In the genomic region with DNA sequence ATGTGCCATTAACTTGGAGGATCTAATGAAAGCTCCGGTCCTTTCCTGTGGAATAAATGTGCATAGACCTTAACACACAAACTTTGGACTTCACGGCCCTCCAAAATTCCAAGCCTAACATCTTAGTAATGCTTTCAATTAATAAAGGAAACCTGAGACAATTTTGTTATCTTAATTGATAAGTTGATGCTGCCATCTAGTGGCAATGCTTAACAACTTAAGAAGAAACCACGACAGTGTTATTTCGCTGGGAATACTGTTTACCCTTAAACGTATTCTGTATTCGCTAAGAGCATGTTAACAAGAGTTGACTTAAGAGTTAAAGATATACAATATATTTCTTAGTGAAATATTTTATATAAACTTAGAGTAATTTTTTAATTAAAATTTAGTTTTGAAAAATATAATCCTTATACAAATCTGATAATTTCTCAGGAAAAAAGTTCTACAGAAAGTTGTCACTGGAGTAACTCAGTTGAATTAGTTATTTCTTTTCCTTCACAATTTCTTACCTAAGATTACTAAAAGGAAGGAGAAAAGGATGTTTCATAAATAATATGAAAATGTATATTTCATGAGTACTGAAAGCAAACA, we compare ENCODE assay signal across 9 cellular contexts. TPM values are rescaled to one million over a fixed set of nuclear protein-coding genes. Genes with fewer than 3 reads are reported as not detected.
DNase-seq lines count a peak whose midpoint lies in the region; ATAC-seq and TF ChIP-seq lines count a peak whose summit lies in the region.
"Had no signal": no experiment of that assay in that cellular context is flagged by ENCODE, and none has a peak within 500 bp of the region (broad histone marks: within the 10 kb centered on the region; RNA-seq: fewer than 3 reads in every experiment).

No MANE protein-coding gene starts in this region.

- TF ChIP-seq CTCF in AG04449 (IDR thresholded peaks at IDR 0.05; ENCODE audit: insufficient read depth, low read length, missing control alignments) (peak; percentile 32), GM12873 (IDR thresholded peaks at IDR 0.05; ENCODE audit: insufficient read depth, low read depth, low read length, missing control alignments) (peak; percentile 57), WTC11 (IDR thresholded peaks at IDR 0.05) (peak; percentile 50), tibial nerve (IDR thresholded peaks at IDR 0.05) (peak in 4 of 5 experiments; percentile 31 to 51 (median 40))

- CTCF ChIA-PET in AG04449 (lab: Yijun Ruan, JAX) (interaction anchor here (1.1 to 1.2 kb wide), 3 partner anchors 9 to 17 kb away, joined by 3 to 7 read pairs (median 6); no protein-coding TSS in a partner anchor), WTC11 (lab: Charles Lee) (interaction anchor here (2.4 kb wide), 1 partner anchor 160 kb away, joined by 8 read pairs; no protein-coding TSS in a partner anchor)

- no peaks in the 10 kb centered on the region for H3K4me1 ChIP-seq in tibial nerve

- no peaks in the 10 kb centered on the region for H3K9me3 ChIP-seq in tibial nerve

- DNase-seq in AG04449 (ENCODE audit: low read depth, low spot score), result peak; percentile 2
- DNase-seq in NCI-H146 (lab: John Stamatoyannopoulos, UW), result peak; percentile 48
- DNase-seq in WTC11 (ENCODE audit: low spot score), result no peak
- peak; percentile 9 for DNase-seq in iPS DF 19.7 (ENCODE audit: low read depth, low spot score)
- DNase-seq in tibial nerve (ENCODE audit: low spot score in 2 of 2), result peak in 1 of 2 donors; percentile 10
- DNase-seq in immature natural killer cell, result no peak

- H3K27ac ChIP-seq in tibial nerve, result no peak overlapping the region

- H3K4me3 Mint-ChIP-seq in WTC11, result no peak overlapping the region
- peak overlapping the region in 1 of 5 donors; percentile 43 for H3K4me3 Mint-ChIP-seq in immature natural killer cell

- H3K36me3 Mint-ChIP-seq in WTC11 (peaks cover 14% of the 10 kb centered on the region), immature natural killer cell (no peaks in the 10 kb centered on the region)

- POLR2A ChIA-PET in AG04449 (lab: Yijun Ruan, JAX) (no interaction called here), WTC11 (lab: Charles Lee) (no interaction called here)

- TF ChIP-seq POLR2A in tibial nerve (IDR thresholded peaks at IDR 0.05), result no peak

- no peak for TF ChIP-seq EP300 in tibial nerve (IDR thresholded peaks at IDR 0.05)

- no peaks in the 10 kb centered on the region for H3K27me3 ChIP-seq in tibial nerve

- H3K4me3 ChIP-seq in AG04449 (ENCODE audit: low read depth, low read length) (no peak overlapping the region), tibial nerve (no peak overlapping the region)

- peaks cover 32% of the 10 kb centered on the region for H3K9me3 Mint-ChIP-seq in WTC11
- peaks cover 0 to 2% (median 0%) of the 10 kb centered on the region in 6 donors for H3K9me3 Mint-ChIP-seq in immature natural killer cell

- H3K27ac Mint-ChIP-seq in WTC11, result no peak overlapping the region
- H3K27ac Mint-ChIP-seq in immature natural killer cell, result no peak overlapping the region

- H3K4me1 Mint-ChIP-seq in WTC11, result peaks cover 6% of the 10 kb centered on the region
- H3K4me1 Mint-ChIP-seq in immature natural killer cell, result no peaks in the 10 kb centered on the region

- no peaks in the 10 kb centered on the region for H3K36me3 ChIP-seq in tibial nerve

- 9 to 11% methylated on average over 6 of the region's 6 CpGs for WGBS in tibial nerve, 2 donors

- ATAC-seq in WTC11, result no peak
- no peak for ATAC-seq in HG02642 (IDR thresholded peaks at IDR 0.05; ENCODE audit: poor library complexity, unreplicated experiment)

- H3K27me3 Mint-ChIP-seq in WTC11 (ENCODE audit: low read depth) (no peaks in the 10 kb centered on the region), immature natural killer cell (ENCODE audit: low read depth in 3 of 3) (peaks cover 0 to 2% (median 0%) of the 10 kb centered on the region in 3 donors)

TF ChIP-seq in WTC11, 78 proteins besides CTCF, POLR2A, EP300 and RAD21 (continues in another document):
- TF ChIP-seq TP53 (CRISPR knock-in tag; IDR thresholded peaks at IDR 0.05) (no peak), ETV6 (CRISPR knock-in tag; IDR thresholded peaks at IDR 0.05) (no peak), GABPB1 (CRISPR knock-in tag; IDR thresholded peaks at IDR 0.05) (no peak), ATF1 (CRISPR knock-in tag; IDR thresholded peaks at IDR 0.05) (no peak), SOX15 (CRISPR knock-in tag; IDR thresholded peaks at IDR 0.05) (no peak), NFATC4 (CRISPR knock-in tag; IDR thresholded peaks at IDR 0.05) (no peak)
- TF ChIP-seq, protein P1, sequence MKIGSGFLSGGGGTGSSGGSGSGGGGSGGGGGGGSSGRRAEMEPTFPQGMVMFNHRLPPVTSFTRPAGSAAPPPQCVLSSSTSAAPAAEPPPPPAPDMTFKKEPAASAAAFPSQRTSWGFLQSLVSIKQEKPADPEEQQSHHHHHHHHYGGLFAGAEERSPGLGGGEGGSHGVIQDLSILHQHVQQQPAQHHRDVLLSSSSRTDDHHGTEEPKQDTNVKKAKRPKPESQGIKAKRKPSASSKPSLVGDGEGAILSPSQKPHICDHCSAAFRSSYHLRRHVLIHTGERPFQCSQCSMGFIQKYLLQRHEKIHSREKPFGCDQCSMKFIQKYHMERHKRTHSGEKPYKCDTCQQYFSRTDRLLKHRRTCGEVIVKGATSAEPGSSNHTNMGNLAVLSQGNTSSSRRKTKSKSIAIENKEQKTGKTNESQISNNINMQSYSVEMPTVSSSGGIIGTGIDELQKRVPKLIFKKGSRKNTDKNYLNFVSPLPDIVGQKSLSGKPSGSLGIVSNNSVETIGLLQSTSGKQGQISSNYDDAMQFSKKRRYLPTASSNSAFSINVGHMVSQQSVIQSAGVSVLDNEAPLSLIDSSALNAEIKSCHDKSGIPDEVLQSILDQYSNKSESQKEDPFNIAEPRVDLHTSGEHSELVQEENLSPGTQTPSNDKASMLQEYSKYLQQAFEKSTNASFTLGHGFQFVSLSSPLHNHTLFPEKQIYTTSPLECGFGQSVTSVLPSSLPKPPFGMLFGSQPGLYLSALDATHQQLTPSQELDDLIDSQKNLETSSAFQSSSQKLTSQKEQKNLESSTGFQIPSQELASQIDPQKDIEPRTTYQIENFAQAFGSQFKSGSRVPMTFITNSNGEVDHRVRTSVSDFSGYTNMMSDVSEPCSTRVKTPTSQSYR (CRISPR knock-in tag; IDR thresholded peaks at IDR 0.05), result no peak
- TF ChIP-seq, protein P2, sequence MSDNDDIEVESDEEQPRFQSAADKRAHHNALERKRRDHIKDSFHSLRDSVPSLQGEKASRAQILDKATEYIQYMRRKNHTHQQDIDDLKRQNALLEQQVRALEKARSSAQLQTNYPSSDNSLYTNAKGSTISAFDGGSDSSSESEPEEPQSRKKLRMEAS (CRISPR knock-in tag; IDR thresholded peaks at IDR 0.05), result no peak
- TF ChIP-seq, protein P3, sequence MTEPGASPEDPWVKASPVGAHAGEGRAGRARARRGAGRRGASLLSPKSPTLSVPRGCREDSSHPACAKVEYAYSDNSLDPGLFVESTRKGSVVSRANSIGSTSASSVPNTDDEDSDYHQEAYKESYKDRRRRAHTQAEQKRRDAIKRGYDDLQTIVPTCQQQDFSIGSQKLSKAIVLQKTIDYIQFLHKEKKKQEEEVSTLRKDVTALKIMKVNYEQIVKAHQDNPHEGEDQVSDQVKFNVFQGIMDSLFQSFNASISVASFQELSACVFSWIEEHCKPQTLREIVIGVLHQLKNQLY (CRISPR knock-in tag; IDR thresholded peaks at IDR 0.05), result no peak
- TF ChIP-seq, protein P4, sequence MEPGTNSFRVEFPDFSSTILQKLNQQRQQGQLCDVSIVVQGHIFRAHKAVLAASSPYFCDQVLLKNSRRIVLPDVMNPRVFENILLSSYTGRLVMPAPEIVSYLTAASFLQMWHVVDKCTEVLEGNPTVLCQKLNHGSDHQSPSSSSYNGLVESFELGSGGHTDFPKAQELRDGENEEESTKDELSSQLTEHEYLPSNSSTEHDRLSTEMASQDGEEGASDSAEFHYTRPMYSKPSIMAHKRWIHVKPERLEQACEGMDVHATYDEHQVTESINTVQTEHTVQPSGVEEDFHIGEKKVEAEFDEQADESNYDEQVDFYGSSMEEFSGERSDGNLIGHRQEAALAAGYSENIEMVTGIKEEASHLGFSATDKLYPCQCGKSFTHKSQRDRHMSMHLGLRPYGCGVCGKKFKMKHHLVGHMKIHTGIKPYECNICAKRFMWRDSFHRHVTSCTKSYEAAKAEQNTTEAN (CRISPR knock-in tag; IDR thresholded peaks at IDR 0.05), result no peak
- TF ChIP-seq, protein P5, sequence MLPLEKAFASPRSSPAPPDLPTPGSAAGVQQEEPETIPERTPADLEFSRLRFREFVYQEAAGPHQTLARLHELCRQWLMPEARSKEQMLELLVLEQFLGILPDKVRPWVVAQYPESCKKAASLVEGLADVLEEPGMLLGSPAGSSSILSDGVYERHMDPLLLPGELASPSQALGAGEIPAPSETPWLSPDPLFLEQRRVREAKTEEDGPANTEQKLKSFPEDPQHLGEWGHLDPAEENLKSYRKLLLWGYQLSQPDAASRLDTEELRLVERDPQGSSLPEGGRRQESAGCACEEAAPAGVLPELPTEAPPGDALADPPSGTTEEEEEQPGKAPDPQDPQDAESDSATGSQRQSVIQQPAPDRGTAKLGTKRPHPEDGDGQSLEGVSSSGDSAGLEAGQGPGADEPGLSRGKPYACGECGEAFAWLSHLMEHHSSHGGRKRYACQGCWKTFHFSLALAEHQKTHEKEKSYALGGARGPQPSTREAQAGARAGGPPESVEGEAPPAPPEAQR (CRISPR knock-in tag; IDR thresholded peaks at IDR 0.05), result no peak

RNA-seq across cellular contexts. Expression of a gene that starts 35.0 kb away (rescaled TPM):
- not detected in 3 replicates for total RNA-seq in WTC11 (2021)
- not detected for total RNA-seq in tibial nerve
- not detected for polyA plus RNA-seq in immature natural killer cell
- total RNA-seq: mononuclear cell had no signal

Comparison
In these comparisons a context has a peak if more than half of its experiments do, and no peak if none do; other contexts are left out.
1. DNase-seq: peak in AG04449 (single experiment), NCI-H146 (single experiment) and iPS DF 19.7 (single experiment); none in WTC11 (single experiment) and immature natural killer cell (0 of 3).
2. Peak in every context shown above with its lines, with median percentiles within 50 percentile points of each other: CTCF ChIP-seq.